ENCODE assay signal across 11 cellular contexts in genomic region chr3:190532626-190533155, GRCh38. TPM values are rescaled to one million over a fixed set of nuclear protein-coding genes. Genes with fewer than 3 reads are reported as not detected.
A peak's percentile ranks its signal among the peaks of the same experiment; 100 is the strongest.
DNase-seq lines count a peak whose midpoint lies in the region; ATAC-seq and TF ChIP-seq lines count a peak whose summit lies in the region.
"Had no signal": no experiment of that assay in that cellular context is flagged by ENCODE, and none has a peak within 500 bp of the region (broad histone marks: within the 10 kb centered on the region; RNA-seq: fewer than 3 reads in every experiment).

No MANE protein-coding gene starts in this region.

- intact Hi-C loops in Right ventricle myocardium superior (cut with DNase I) (no loop called here), sigmoid colon (cut with DNase I) (no loop called here)

- no peak overlapping the region for H3K4me3 ChIP-seq in SK-N-MC
- H3K4me3 ChIP-seq in sigmoid colon: no peak overlapping the region

- peak; percentile 36 for ATAC-seq in Right ventricle myocardium superior (ENCODE audit: poor library complexity)
- ATAC-seq: HCT116 had no signal

- peaks cover 0 to 14% (median 0%) of the 10 kb centered on the region in 4 donors for H3K4me1 ChIP-seq in sigmoid colon

- DNase-seq in Ammon's horn (ENCODE audit: low spot score) (peak; percentile 36), SK-N-MC (ENCODE audit: low read depth, low spot score) (no peak), Right ventricle myocardium superior (no peak), sigmoid colon (no peak), NCI-H146 (lab: John Stamatoyannopoulos, UW) (no peak), cerebellar nuclear complex (lab: John Stamatoyannopoulos, UW) (no peak)
- DNase-seq in NK-92 treated with Interleukin-12 subunit alpha and Interleukin-12 subunit beta, amount 100 ng/mL, for 24 hours (lab: John Stamatoyannopoulos, UW): no peak
- no peak for DNase-seq in stimulated activated CD8-positive, alpha-beta memory T cell treated with anti-CD3 and anti-CD28 coated beads, Interleukin-4, amount 100 ng/mL, for 48 hours
- DNase-seq: activated naive CD4-positive, alpha-beta T cell treated with anti-CD3 and anti-CD28 coated beads, Interleukin-2, amount 50 U/mL, for 16 hours; NCI-H2227 treated with DMSO at 0.1 percent for 48 hours had no signal

- TF ChIP-seq EP300 in sigmoid colon (IDR thresholded peaks at IDR 0.05): no peak

- H3K9me3 ChIP-seq in SK-N-MC (ENCODE audit: low read depth, low read length): no peaks in the 10 kb centered on the region
- H3K9me3 ChIP-seq in sigmoid colon: no peaks in the 10 kb centered on the region

- H3K9ac ChIP-seq in SK-N-MC (ENCODE audit: insufficient read length): peak overlapping the region; percentile 37

- H3K27ac ChIP-seq in SK-N-MC (peak overlapping the region; percentile 84), sigmoid colon (peak overlapping the region in 3 of 4 donors; percentile 43 to 53 (median 46))

- no peak for TF ChIP-seq CTCF in sigmoid colon (IDR thresholded peaks at IDR 0.05)

- TF ChIP-seq POLR2A in sigmoid colon (IDR thresholded peaks at IDR 0.05): no peak

- H3K27me3 ChIP-seq in sigmoid colon: no peaks in the 10 kb centered on the region

- WGBS in sigmoid colon, 2 donors: 86 to 89% methylated on average over 9 of the region's 9 CpGs

- H3K36me3 ChIP-seq in SK-N-MC (ENCODE audit: insufficient read depth, low read length): peaks cover 23% of the 10 kb centered on the region
- H3K36me3 ChIP-seq in sigmoid colon: no peaks in the 10 kb centered on the region

RNA-seq across cellular contexts. Expression of gene IL1RAP, which starts 18.8 kb away (rescaled TPM):
- total RNA-seq in Right ventricle myocardium superior (4.1 TPM), sigmoid colon (10 to 100 TPM in 1 of 4 donors, 1 to 10 TPM in 3; 2.9 to 13.0 (median 4.1) TPM)
- 1 to 10 TPM; 1.2 to 1.5 (median 1.4) TPM for polyA plus RNA-seq in sigmoid colon
